ENCODE assay signal across 18 cellular contexts in genomic region chr9:115090486-115090885, GRCh38. TPM values are rescaled to one million over a fixed set of nuclear protein-coding genes. Genes with fewer than 3 reads are reported as not detected.
"Had no signal": no experiment of that assay in that cellular context is flagged by ENCODE, and none has a peak within 500 bp of the region (broad histone marks: within the 10 kb centered on the region; RNA-seq: fewer than 3 reads in every experiment).

No MANE protein-coding gene starts in this region.

- H3K4me3 Mint-ChIP-seq: memory B cell had no signal

- ATAC-seq: foreskin keratinocyte, gastroesophageal sphincter, heart right ventricle, left cardiac atrium, left lung, left ventricle myocardium superior, lower lobe of right lung had no signal

- H3K4me1 Mint-ChIP-seq: memory B cell had no signal

- H3K27ac Mint-ChIP-seq: memory B cell had no signal

- H3K36me3 ChIP-seq: lower lobe of right lung had no signal

- H3K27me3 ChIP-seq: dorsolateral prefrontal cortex, esophagus muscularis mucosa, foreskin keratinocyte, gastroesophageal sphincter, left lung had no signal

- DNase-seq: dermis blood vessel endothelial cell; dorsolateral prefrontal cortex; effector CD4-positive, alpha-beta T cell; effector memory CD4-positive, alpha-beta T cell; foreskin keratinocyte; heart right ventricle; hippocampal formation; left cardiac atrium; left ventricle myocardium superior; lower lobe of right lung; mesendoderm; midbrain had no signal

- H3K4me1 ChIP-seq: heart right ventricle, lower lobe of right lung had no signal

- H3K27me3 Mint-ChIP-seq: memory B cell had no signal

- H3K9me3 ChIP-seq: esophagus muscularis mucosa, gastroesophageal sphincter, heart right ventricle, left lung, lower lobe of right lung had no signal

- H3K9me3 Mint-ChIP-seq: memory B cell had no signal

- H3K4me3 ChIP-seq: coronary artery, dorsolateral prefrontal cortex, esophagus muscularis mucosa, gastroesophageal sphincter, heart right ventricle, left lung, lower lobe of right lung had no signal

- H3K27ac ChIP-seq: coronary artery, dorsolateral prefrontal cortex, esophagus muscularis mucosa, foreskin keratinocyte, gastroesophageal sphincter, heart right ventricle, left lung, lower lobe of right lung had no signal

- H3K36me3 Mint-ChIP-seq: memory B cell had no signal

RNA-seq across cellular contexts. Expression of gene TNC, which starts 27.5 kb away (rescaled TPM):
- polyA plus RNA-seq: endothelial cell of umbilical vein had no signal
